Comparison of ENCODE assay signal across 12 cellular contexts in the genomic region with DNA sequence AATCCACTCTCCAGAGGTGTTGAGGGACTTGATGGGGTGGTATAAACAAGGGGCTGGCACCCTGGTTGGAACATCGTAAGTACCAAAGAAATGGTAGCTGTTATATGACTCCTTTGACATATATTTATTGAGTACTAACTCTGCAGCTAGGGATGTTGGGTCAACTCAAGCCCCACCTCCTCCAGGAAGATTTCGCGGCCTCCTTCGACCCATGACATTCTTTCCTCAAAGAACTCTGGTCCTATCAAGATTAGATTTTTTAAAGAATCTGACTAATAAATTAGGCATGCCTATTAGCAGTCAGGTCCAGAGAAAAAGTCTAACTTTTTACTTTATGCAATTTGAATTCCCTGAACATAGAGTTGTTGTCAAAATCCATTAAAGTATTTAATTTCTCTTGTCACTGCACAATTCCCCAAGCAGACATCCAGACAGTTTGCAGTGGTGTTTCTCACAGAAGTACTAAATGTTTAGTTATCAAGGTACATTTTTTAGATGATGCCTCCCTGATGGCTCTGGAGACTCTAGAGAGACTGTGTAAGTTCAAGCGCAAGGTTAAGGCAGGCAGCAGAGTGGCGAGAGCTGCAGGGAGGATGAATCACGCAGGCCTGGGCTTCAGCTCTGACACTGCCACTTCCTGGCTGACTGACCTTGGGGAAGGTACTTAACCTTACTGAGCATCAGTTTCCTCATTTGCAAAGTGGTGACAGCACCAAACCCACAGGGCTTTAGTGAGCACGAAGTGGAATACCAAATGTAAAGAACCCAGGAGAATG.
A peak's percentile ranks its signal among the peaks of the same experiment; 100 is the strongest.
DNase-seq lines count a peak whose midpoint lies in the region; ATAC-seq lines count a peak whose summit lies in the region.
"Had no signal": no experiment of that assay in that cellular context is flagged by ENCODE, and none has a peak within 500 bp of the region (broad histone marks: within the 10 kb centered on the region; RNA-seq: fewer than 3 reads in every experiment).

No MANE protein-coding gene starts in this region.

- no peaks in the 10 kb centered on the region for H3K4me1 Mint-ChIP-seq in activated T-helper 17 cell treated with anti-CD3 and anti-CD28 coated beads, Interleukin-2, amount 50 U/mL, for 72 hours
- H3K4me1 Mint-ChIP-seq in stimulated activated effector memory CD8-positive, alpha-beta T cell treated with anti-CD3 and anti-CD28 coated beads, Interleukin-12 subunit alpha, Interleukin-12 subunit beta, amount 100 ng/mL, for 72 hours = peaks cover 11% of the 10 kb centered on the region

- H3K27me3 Mint-ChIP-seq in activated T-helper 17 cell treated with anti-CD3 and anti-CD28 coated beads, Interleukin-2, amount 50 U/mL, for 72 hours = no peaks in the 10 kb centered on the region

- H3K9me3 Mint-ChIP-seq in activated T-helper 17 cell treated with anti-CD3 and anti-CD28 coated beads, Interleukin-2, amount 50 U/mL, for 72 hours = no peaks in the 10 kb centered on the region
- no peaks in the 10 kb centered on the region for H3K9me3 Mint-ChIP-seq in stimulated activated effector memory CD8-positive, alpha-beta T cell treated with anti-CD3 and anti-CD28 coated beads, Interleukin-12 subunit alpha, Interleukin-12 subunit beta, amount 100 ng/mL, for 72 hours

- H3K27ac Mint-ChIP-seq in activated T-helper 17 cell treated with anti-CD3 and anti-CD28 coated beads, Interleukin-2, amount 50 U/mL, for 72 hours = no peak overlapping the region
- no peak overlapping the region for H3K27ac Mint-ChIP-seq in stimulated activated effector memory CD8-positive, alpha-beta T cell treated with anti-CD3 and anti-CD28 coated beads, Interleukin-12 subunit alpha, Interleukin-12 subunit beta, amount 100 ng/mL, for 72 hours

- DNase-seq in NCI-H748 (lab: John Stamatoyannopoulos, UW; ENCODE audit: unreplicated experiment) (peak; percentile 61), NCI-H748 treated with DMSO at 0.1 percent for 48 hours (lab: John Stamatoyannopoulos, UW) (no peak), iPS-NIHi11 (ENCODE audit: low spot score) (peak; percentile 50)
- no peak for DNase-seq in stimulated activated effector memory CD8-positive, alpha-beta T cell treated with anti-CD3 and anti-CD28 coated beads, Interleukin-12 subunit alpha, Interleukin-12 subunit beta, amount 100 ng/mL, for 72 hours (ENCODE audit: low spot score in 2 of 2)
- DNase-seq: activated CD4-positive, CD25-positive, alpha-beta regulatory T cell; NCI-H2081; psoas muscle had no signal

- H3K4me3 Mint-ChIP-seq in activated T-helper 17 cell treated with anti-CD3 and anti-CD28 coated beads, Interleukin-2, amount 50 U/mL, for 72 hours = no peak overlapping the region
- no peak overlapping the region for H3K4me3 Mint-ChIP-seq in stimulated activated effector memory CD8-positive, alpha-beta T cell treated with anti-CD3 and anti-CD28 coated beads, Interleukin-12 subunit alpha, Interleukin-12 subunit beta, amount 100 ng/mL, for 72 hours

- no peaks in the 10 kb centered on the region for H3K36me3 Mint-ChIP-seq in activated T-helper 17 cell treated with anti-CD3 and anti-CD28 coated beads, Interleukin-2, amount 50 U/mL, for 72 hours (ENCODE audit: low read depth)
- no peaks in the 10 kb centered on the region for H3K36me3 Mint-ChIP-seq in stimulated activated effector memory CD8-positive, alpha-beta T cell treated with anti-CD3 and anti-CD28 coated beads, Interleukin-12 subunit alpha, Interleukin-12 subunit beta, amount 100 ng/mL, for 72 hours

- ATAC-seq in activated T-helper 17 cell treated with anti-CD3 and anti-CD28 coated beads, Interleukin-2, amount 50 U/mL, for 72 hours (replicated peaks) = peak; percentile 28
- peak; percentile 62 for ATAC-seq in stimulated activated effector memory CD8-positive, alpha-beta T cell treated with anti-CD3 and anti-CD28 coated beads, Interleukin-12 subunit alpha, Interleukin-12 subunit beta, amount 100 ng/mL, for 72 hours
- ATAC-seq in HG03108 (IDR thresholded peaks at IDR 0.05; ENCODE audit: unreplicated experiment) = no peak
- ATAC-seq in HG03571 (IDR thresholded peaks at IDR 0.05; ENCODE audit: unreplicated experiment) = no peak
- ATAC-seq in HG02678 (IDR thresholded peaks at IDR 0.05; ENCODE audit: unreplicated experiment) = no peak
- ATAC-seq: Panc1, psoas muscle had no signal

Comparison
In these comparisons a context has a peak if more than half of its experiments do, and no peak if none do; other contexts are left out.
1. DNase-seq: peak in NCI-H748 (single experiment) and iPS-NIHi11 (single experiment); none in NCI-H748 treated with DMSO at 0.1 percent for 48 hours (single experiment) and stimulated activated effector memory CD8-positive, alpha-beta T cell treated with anti-CD3 and anti-CD28 coated beads, Interleukin-12 subunit alpha, Interleukin-12 subunit beta, amount 100 ng/mL, for 72 hours (0 of 2).
2. ATAC-seq: peak in activated T-helper 17 cell treated with anti-CD3 and anti-CD28 coated beads, Interleukin-2, amount 50 U/mL, for 72 hours (single experiment) and stimulated activated effector memory CD8-positive, alpha-beta T cell treated with anti-CD3 and anti-CD28 coated beads, Interleukin-12 subunit alpha, Interleukin-12 subunit beta, amount 100 ng/mL, for 72 hours (single experiment); none in HG03108 (single experiment), HG03571 (single experiment) and HG02678 (single experiment).